Comparison of ENCODE assay signal across 8 cellular contexts in the genomic region with DNA sequence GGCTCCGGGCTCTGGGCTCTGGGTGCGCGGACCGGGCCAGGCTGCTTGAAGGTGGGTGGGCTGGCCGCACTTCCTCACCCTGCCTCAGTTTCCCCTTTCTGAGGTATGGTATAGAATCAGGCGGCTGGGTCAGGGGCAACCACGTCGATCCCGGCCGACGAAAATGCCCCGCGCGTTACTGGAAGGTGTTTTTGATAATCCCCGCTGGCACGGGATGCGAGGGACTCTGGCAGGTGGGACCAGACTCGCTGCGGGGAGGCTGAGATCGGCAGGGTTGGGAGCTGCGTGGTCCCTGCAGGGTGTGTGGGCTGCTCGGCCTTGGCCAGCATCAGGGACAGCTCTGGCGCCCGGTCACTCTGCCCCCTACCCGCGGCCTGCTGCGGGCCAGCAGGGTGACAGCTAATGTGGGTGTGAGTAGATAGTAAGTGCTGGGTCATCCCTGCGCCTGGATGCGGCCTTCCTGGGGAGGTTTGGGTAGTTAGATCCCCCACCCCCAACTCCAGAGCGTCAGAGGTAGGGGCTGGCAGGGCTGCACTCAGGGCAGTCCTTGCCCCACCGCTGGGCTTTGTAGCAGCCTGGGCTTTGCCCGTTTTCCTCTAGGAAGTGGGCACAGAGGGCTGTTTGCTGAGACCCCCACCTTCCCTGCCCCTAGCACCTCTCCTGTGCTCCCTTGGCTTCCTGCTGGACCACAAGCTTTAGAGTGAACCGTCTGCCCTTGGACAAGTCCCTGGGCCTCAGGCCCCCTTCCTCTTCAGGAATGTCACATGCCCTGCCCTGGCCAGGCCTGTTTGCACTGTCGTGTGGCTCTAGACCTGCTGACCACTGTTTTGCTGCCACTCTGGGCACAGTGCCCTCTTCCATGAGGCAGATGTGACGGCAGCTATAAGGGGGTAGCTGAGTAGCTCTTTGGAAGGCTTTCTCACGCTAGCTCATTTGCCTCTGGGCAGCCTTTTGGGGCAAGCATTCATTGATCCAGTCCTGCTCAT. TPM values are rescaled to one million over a fixed set of nuclear protein-coding genes. Genes with fewer than 3 reads are reported as not detected.
DNase-seq lines count a peak whose midpoint lies in the region; ATAC-seq and TF ChIP-seq lines count a peak whose summit lies in the region.

No MANE protein-coding gene starts in this region.

- peaks cover 50% of the 10 kb centered on the region for H3K4me1 Mint-ChIP-seq in central memory CD8-positive, alpha-beta T cell

- no peaks in the 10 kb centered on the region for H3K9me3 Mint-ChIP-seq in central memory CD8-positive, alpha-beta T cell

- peak overlapping the region; percentile 99 for H3K4me2 ChIP-seq in OCI-LY3 (ENCODE audit: low read length)

- no peaks in the 10 kb centered on the region for H4K20me1 ChIP-seq in OCI-LY3 (ENCODE audit: insufficient read depth, low read length)

- no peaks in the 10 kb centered on the region for H3K9me3 ChIP-seq in OCI-LY3 (ENCODE audit: insufficient read depth, low read length)

- peak overlapping the region; percentile 86 for H3K4me3 ChIP-seq in OCI-LY3 (ENCODE audit: low read length)
- H3K4me3 ChIP-seq in kidney epithelial cell (ENCODE audit: low read depth, low read length): peak overlapping the region; percentile 95

- no peaks in the 10 kb centered on the region for H3K27me3 Mint-ChIP-seq in central memory CD8-positive, alpha-beta T cell

- TF ChIP-seq CTCF in OCI-LY3 (IDR thresholded peaks at IDR 0.05; ENCODE audit: low read depth, low read length) (no peak), kidney epithelial cell (IDR thresholded peaks at IDR 0.05; ENCODE audit: insufficient read depth, low read length, poor library complexity, severe bottlenecking) (no peak)

- H3K27ac ChIP-seq in OCI-LY3 (ENCODE audit: low read length): no peak overlapping the region

- H3K36me3 Mint-ChIP-seq in central memory CD8-positive, alpha-beta T cell (ENCODE audit: insufficient read depth): peaks cover 21% of the 10 kb centered on the region

- DNase-seq in NCI-H2227 (lab: John Stamatoyannopoulos, UW; ENCODE audit: unreplicated experiment): peak; percentile 47
- DNase-seq in NCI-H2227 treated with DMSO at 0.1 percent for 48 hours (lab: John Stamatoyannopoulos, UW): no peak
- no peak for DNase-seq in central memory CD8-positive, alpha-beta T cell (ENCODE audit: low spot score in 2 of 2)
- DNase-seq in kidney epithelial cell (ENCODE audit: low read depth): no peak
- peak; percentile 41 for DNase-seq in stimulated activated CD8-positive, alpha-beta memory T cell treated with anti-CD3 and anti-CD28 coated beads, Interleukin-4, amount 100 ng/mL, for 48 hours
- no peak for DNase-seq in NCI-H524 (lab: John Stamatoyannopoulos, UW)

- no peak for ATAC-seq in central memory CD8-positive, alpha-beta T cell (replicated peaks; ENCODE audit: extremely low read depth, poor library complexity, severe bottlenecking)
- no peak for ATAC-seq in GM21723 (IDR thresholded peaks at IDR 0.05; ENCODE audit: unreplicated experiment)

- H3K4me3 Mint-ChIP-seq in central memory CD8-positive, alpha-beta T cell: peak overlapping the region; percentile 87

- H3K27me3 ChIP-seq in OCI-LY3 (ENCODE audit: low read depth, low read length) (peaks cover 15% of the 10 kb centered on the region), kidney epithelial cell (ENCODE audit: control insufficient read depth, insufficient read depth, low read length) (peaks cover 13% of the 10 kb centered on the region)

- no peak overlapping the region for H2AFZ ChIP-seq in OCI-LY3 (ENCODE audit: low read depth, low read length)

- H3K36me3 ChIP-seq in OCI-LY3 (replicated peaks; ENCODE audit: low read depth, low read length) (no peaks in the 10 kb centered on the region), kidney epithelial cell (ENCODE audit: control insufficient read depth, insufficient read depth, low read length) (peaks cover 1% of the 10 kb centered on the region)

- peaks cover 28% of the 10 kb centered on the region for H3K4me1 ChIP-seq in OCI-LY3 (ENCODE audit: low read length)

- H3K9ac ChIP-seq in OCI-LY3 (ENCODE audit: low read length): peak overlapping the region; percentile 81

- H3K79me2 ChIP-seq in OCI-LY3 (ENCODE audit: low read length): peaks cover 15% of the 10 kb centered on the region

- H3K27ac Mint-ChIP-seq in central memory CD8-positive, alpha-beta T cell (ENCODE audit: low read depth): peak overlapping the region; percentile 88

RNA-seq across cellular contexts. Expression of gene TANGO2, which starts 0.6 kb away (rescaled TPM):
- total RNA-seq in kidney epithelial cell: 20.9 and 22.0 TPM in 2 replicates

RNA-seq across cellular contexts. Expression of gene ARVCF, which starts 4.9 kb away (rescaled TPM):
- total RNA-seq in kidney epithelial cell: 74.5 and 107 TPM in 2 replicates

RNA-seq across cellular contexts. Expression of gene DGCR8, which starts 58.6 kb away (rescaled TPM):
- total RNA-seq in kidney epithelial cell: 34.0 and 35.7 TPM in 2 replicates

Comparison
In these comparisons a context has a peak if more than half of its experiments do, and no peak if none do; other contexts are left out.
1. DNase-seq: peak in NCI-H2227 (single experiment) and stimulated activated CD8-positive, alpha-beta memory T cell treated with anti-CD3 and anti-CD28 coated beads, Interleukin-4, amount 100 ng/mL, for 48 hours (single experiment); none in NCI-H2227 treated with DMSO at 0.1 percent for 48 hours (single experiment), central memory CD8-positive, alpha-beta T cell (0 of 2), kidney epithelial cell (single experiment) and NCI-H524 (0 of 2).